In genomic region chr3:169813757-169814517, GRCh38 we compare ENCODE assay signal across 8 cellular contexts. TPM values are rescaled to one million over a fixed set of nuclear protein-coding genes. Genes with fewer than 3 reads are reported as not detected.
A peak's percentile ranks its signal among the peaks of the same experiment; 100 is the strongest.
DNase-seq lines count a peak whose midpoint lies in the region; ATAC-seq, FAIRE-seq and TF ChIP-seq lines count a peak whose summit lies in the region.

No MANE protein-coding gene starts in this region.

- peak overlapping the region; percentile 75 for H3K27ac Mint-ChIP-seq in dendritic cell treated with granulocyte-macrophage colony-stimulating factor and Interleukin-4, amounts not matched to agents 40 ng/mL and 50 ng/mL, for 4 days
- H3K27ac Mint-ChIP-seq in natural killer cell: peak overlapping the region; percentile 76 to 80

- 60% methylated on average over 27 of the region's 27 CpGs for WGBS in thymus

- H3K9me3 ChIP-seq in thymus (ENCODE audit: control insufficient read depth): no peaks in the 10 kb centered on the region

- peaks cover 22% of the 10 kb centered on the region for H3K27me3 Mint-ChIP-seq in dendritic cell treated with granulocyte-macrophage colony-stimulating factor and Interleukin-4, amounts not matched to agents 40 ng/mL and 50 ng/mL, for 4 days
- peaks cover 26 to 29% of the 10 kb centered on the region in 2 donors for H3K27me3 Mint-ChIP-seq in natural killer cell (ENCODE audit: low read depth in 2 of 2)

- peaks cover 44% of the 10 kb centered on the region for H3K4me1 Mint-ChIP-seq in dendritic cell treated with granulocyte-macrophage colony-stimulating factor and Interleukin-4, amounts not matched to agents 40 ng/mL and 50 ng/mL, for 4 days (ENCODE audit: low read depth)
- H3K4me1 Mint-ChIP-seq in natural killer cell: peaks cover 23 to 30% of the 10 kb centered on the region in 2 donors

- ATAC-seq in HG02588 (IDR thresholded peaks at IDR 0.05; ENCODE audit: unreplicated experiment) (peak; percentile 84), natural killer cell (peak; percentile 83 to 89 (median 88))
- peak; percentile 87 to 92 for ATAC-seq in activated CD4-positive, CD25-positive, alpha-beta regulatory T cell treated with anti-CD3 and anti-CD28 coated beads, Interleukin-2, amount 50 U/mL, for 24 hours

- H3K4me3 ChIP-seq in thymus (ENCODE audit: low read length): peak overlapping the region; percentile 84

- peak; percentile 99 for FAIRE-seq in GM12892 (lab: Jason Lieb, UNC)

- DNase-seq in GM12892 (ENCODE audit: insufficient read length) (peak; percentile 29), NCI-H1436 (lab: John Stamatoyannopoulos, UW) (peak; percentile 86), natural killer cell (peak; percentile 45), epidermal melanocyte (ENCODE audit: insufficient read length, low spot score) (no peak)

- TF ChIP-seq POLR2A in GM12892 (IDR thresholded peaks at IDR 0.05; ENCODE audit: low read depth, low read length): peak; percentile 76

- intact Hi-C loops in dendritic cell treated with granulocyte-macrophage colony-stimulating factor and Interleukin-4, amounts not matched to agents 40 ng/mL and 50 ng/mL, for 4 days (cut with micrococcal nuclease): loop anchor here (1.0 to 5.0 kb wide), 2 partner anchors 37 to 51 kb away; no protein-coding TSS in a partner anchor
- intact Hi-C loops in natural killer cell (cut with micrococcal nuclease): loop anchor here (5.0 kb wide), 1 partner anchor 42 kb away; the partner anchor contains the start of gene MYNN

- peaks cover 10% of the 10 kb centered on the region for H3K4me1 ChIP-seq in thymus (ENCODE audit: control insufficient read depth, insufficient read depth, low read length)

- no peaks in the 10 kb centered on the region for H3K27me3 ChIP-seq in thymus (ENCODE audit: control insufficient read depth, insufficient read depth)

- H3K36me3 Mint-ChIP-seq in dendritic cell treated with granulocyte-macrophage colony-stimulating factor and Interleukin-4, amounts not matched to agents 40 ng/mL and 50 ng/mL, for 4 days (ENCODE audit: low read depth): peaks cover 5% of the 10 kb centered on the region
- peaks cover 13% of the 10 kb centered on the region for H3K36me3 Mint-ChIP-seq in natural killer cell

- H3K36me3 ChIP-seq in thymus (ENCODE audit: control insufficient read depth, insufficient read depth): no peaks in the 10 kb centered on the region

- peak; percentile 54 for TF ChIP-seq CTCF in natural killer cell (IDR thresholded peaks at IDR 0.05)

- H3K4me3 Mint-ChIP-seq in dendritic cell treated with granulocyte-macrophage colony-stimulating factor and Interleukin-4, amounts not matched to agents 40 ng/mL and 50 ng/mL, for 4 days: peak overlapping the region; percentile 80
- peak overlapping the region; percentile 97 for H3K4me3 Mint-ChIP-seq in natural killer cell

- H3K9me3 Mint-ChIP-seq in dendritic cell treated with granulocyte-macrophage colony-stimulating factor and Interleukin-4, amounts not matched to agents 40 ng/mL and 50 ng/mL, for 4 days: peaks cover 12% of the 10 kb centered on the region
- peaks cover 0 to 3% of the 10 kb centered on the region in 2 donors for H3K9me3 Mint-ChIP-seq in natural killer cell

- H3K27ac ChIP-seq in thymus (ENCODE audit: low read depth): no peak overlapping the region

RNA-seq across cellular contexts. Expression of gene LRRC34, which starts 1.2 kb away (rescaled TPM):
- 1.5 TPM for polyA plus RNA-seq in GM12892 (2012; ENCODE audit: missing spikeins)
- total RNA-seq in natural killer cell: 1 to 10 TPM in 1 of 3 donors, under 1 TPM in 2; 0.45 to 1.0 (median 0.48) TPM
- polyA plus RNA-seq in thymus: 2.6 TPM

RNA-seq across cellular contexts. Expression of gene LRRIQ4, which starts 1.3 kb away (rescaled TPM):
- 0.13 TPM for polyA plus RNA-seq in GM12892 (2012; ENCODE audit: missing spikeins)
- not detected for total RNA-seq in natural killer cell
- 0.07 TPM for polyA plus RNA-seq in thymus

RNA-seq across cellular contexts. Expression of gene MYNN, which starts 40.7 kb away (rescaled TPM):
- 12.6 TPM for polyA plus RNA-seq in GM12892 (2012; ENCODE audit: missing spikeins)
- total RNA-seq in natural killer cell: 10 to 100 TPM; 19.5 to 29.9 (median 29.2) TPM
- 15.4 TPM for polyA plus RNA-seq in thymus

RNA-seq across cellular contexts. Expression of gene ACTRT3, which starts 44.6 kb away (rescaled TPM):
- 0.17 TPM for polyA plus RNA-seq in GM12892 (2012; ENCODE audit: missing spikeins)
- total RNA-seq in natural killer cell: under 1 TPM in 1 of 3 donors, not detected in 2; 0.68 TPM
- 1.5 TPM for polyA plus RNA-seq in thymus

RNA-seq across cellular contexts. Expression of gene TERC, which starts 49.1 kb away (rescaled TPM):
- not detected for polyA plus RNA-seq in GM12892 (2012; ENCODE audit: missing spikeins)
- 1 to 10 TPM in 2 of 3 donors, under 1 TPM in 1; 0.92 to 2.7 (median 1.3) TPM for total RNA-seq in natural killer cell
- polyA plus RNA-seq in thymus: not detected
